ENCODE assay signal across 7 cellular contexts in genomic region chr19:3191806-3192104, GRCh38. TPM values are rescaled to one million over a fixed set of nuclear protein-coding genes. Genes with fewer than 3 reads are reported as not detected.
"Had no signal": no experiment of that assay in that cellular context is flagged by ENCODE, and none has a peak within 500 bp of the region (broad histone marks: within the 10 kb centered on the region; RNA-seq: fewer than 3 reads in every experiment).

No MANE protein-coding gene starts in this region.

RNA-seq across cellular contexts. Expression of gene S1PR4, which starts 13.2 kb away (rescaled TPM):
- total RNA-seq: neural crest cell, osteoblast, progenitor cell of endocrine pancreas, smooth muscle cell had no signal

RNA-seq across cellular contexts. Expression of gene CELF5, which starts 32.7 kb away (rescaled TPM):
- total RNA-seq: osteoblast, psoas muscle, smooth muscle cell, upper lobe of right lung had no signal

RNA-seq across cellular contexts. Expression of gene GNA15, which starts 55.9 kb away (rescaled TPM):
- total RNA-seq: neural crest cell, progenitor cell of endocrine pancreas, renal cortical epithelial cell had no signal
